In genomic region chr2:189318761-189319160, GRCh38 we compare ENCODE assay signal across 22 cellular contexts.
DNase-seq lines count a peak whose midpoint lies in the region; ATAC-seq and TF ChIP-seq lines count a peak whose summit lies in the region.
"Had no signal": no experiment of that assay in that cellular context is flagged by ENCODE, and none has a peak within 500 bp of the region (broad histone marks: within the 10 kb centered on the region; RNA-seq: fewer than 3 reads in every experiment).

No MANE protein-coding gene starts in this region.

- H3K27ac ChIP-seq in PC-9 = no peak overlapping the region
- H3K27ac ChIP-seq: KMS-11, SK-N-MC had no signal

- no peaks in the 10 kb centered on the region for H4K20me1 ChIP-seq in PC-9 (ENCODE audit: insufficient read depth)

- no peak overlapping the region for H2AFZ ChIP-seq in PC-9

- H3K4me1 ChIP-seq in PC-9 (replicated peaks; ENCODE audit: insufficient read depth) = no peaks in the 10 kb centered on the region
- H3K4me1 ChIP-seq: BE2C, Caco-2 had no signal

- no peak for TF ChIP-seq CTCF in AG09319 (IDR thresholded peaks at IDR 0.05; ENCODE audit: low read depth, low read length)
- no peak for TF ChIP-seq CTCF in astrocyte of the spinal cord (IDR thresholded peaks at IDR 0.05; ENCODE audit: low read depth, low read length)
- TF ChIP-seq CTCF in PC-9 (conservative IDR thresholded peaks at IDR 0.05) = no peak

- no peak overlapping the region for H3K4me2 ChIP-seq in PC-9
- H3K4me2 ChIP-seq: KMS-11 had no signal

- H3K36me3 ChIP-seq in PC-9 (ENCODE audit: low read depth) = no peaks in the 10 kb centered on the region
- H3K36me3 ChIP-seq: BE2C had no signal

- CTCF ChIA-PET in PC-9 (lab: Charles Lee) = no interaction called here

- intact Hi-C loops in PC-9 (cut with micrococcal nuclease; ENCODE audit: unreplicated experiment) = no loop called here

- H3K9me3 ChIP-seq in PC-9 (ENCODE audit: insufficient read depth, low read depth) = no peaks in the 10 kb centered on the region
- H3K9me3 ChIP-seq: BE2C, Caco-2 had no signal

- BruUV-seq in PC-9 (replicated peaks; lab: Mats Ljungman, UMichigan) = no TSS peak

- H3K9me2 ChIP-seq in PC-9 (ENCODE audit: insufficient read depth) = no peaks in the 10 kb centered on the region

- POLR2A ChIA-PET in PC-9 (lab: Charles Lee; ENCODE audit: unreplicated experiment) = no interaction called here

- H3K4me3 ChIP-seq in astrocyte of the spinal cord (ENCODE audit: low read depth, low read length) (no peak overlapping the region), PC-9 (no peak overlapping the region)
- H3K4me3 ChIP-seq: SK-N-MC had no signal

- DNase-seq in AG09319 (ENCODE audit: extremely low read depth, low read depth) = peak; percentile 44
- peak; percentile 3 to 20 for DNase-seq in NCI-H526 (lab: John Stamatoyannopoulos, UW)
- DNase-seq in astrocyte of the spinal cord (ENCODE audit: low read depth, low spot score) = peak; percentile 50
- DNase-seq in fibroblast of the conjunctiva (ENCODE audit: low read depth) = peak; percentile 60
- DNase-seq in PC-9 = no peak
- DNase-seq in stimulated activated CD4-positive, alpha-beta T cell treated with anti-CD3 and anti-CD28 coated beads, Interleukin-15, amount 100 ng/mL, for 24 hours = no peak
- DNase-seq: 8988T; BE2C; Caco-2; CD4-positive, CD25-positive, alpha-beta regulatory T cell; GF-D8; NCI-H1092; NCI-H1436 treated with DMSO at 0.1 percent for 48 hours; NCI-H2029 treated with DMSO at 0.1 percent for 48 hours; NCI-H2171; NCI-H69; NK-92 treated with Interleukin-12 subunit alpha and Interleukin-12 subunit beta, amount 100 ng/mL, for 24 hours; Right ventricle myocardium superior had no signal

- no peaks in the 10 kb centered on the region for H3K79me2 ChIP-seq in PC-9 (ENCODE audit: low read depth)

- ATAC-seq in HG03342 (IDR thresholded peaks at IDR 0.05; ENCODE audit: unreplicated experiment) (no peak), GM21515 (IDR thresholded peaks at IDR 0.05; ENCODE audit: unreplicated experiment) (no peak)

- no peaks in the 10 kb centered on the region for H3F3A ChIP-seq in PC-9 (ENCODE audit: insufficient read depth, low read depth)

- H3K27me3 ChIP-seq in PC-9 (ENCODE audit: insufficient read depth, low read depth) = no peaks in the 10 kb centered on the region
- H3K27me3 ChIP-seq: BE2C had no signal

- in situ Hi-C loops in astrocyte of the spinal cord (cut with HindIII; ENCODE audit: low sequenced_read_pairs) = no loop called here

Comparison
In these comparisons a context has a peak if more than half of its experiments do, and no peak if none do; other contexts are left out.
1. DNase-seq: peak in AG09319 (single experiment), NCI-H526 (2 of 2), astrocyte of the spinal cord (single experiment) and fibroblast of the conjunctiva (single experiment); none in PC-9 (0 of 2) and stimulated activated CD4-positive, alpha-beta T cell treated with anti-CD3 and anti-CD28 coated beads, Interleukin-15, amount 100 ng/mL, for 24 hours (single experiment).